In the genomic region with DNA sequence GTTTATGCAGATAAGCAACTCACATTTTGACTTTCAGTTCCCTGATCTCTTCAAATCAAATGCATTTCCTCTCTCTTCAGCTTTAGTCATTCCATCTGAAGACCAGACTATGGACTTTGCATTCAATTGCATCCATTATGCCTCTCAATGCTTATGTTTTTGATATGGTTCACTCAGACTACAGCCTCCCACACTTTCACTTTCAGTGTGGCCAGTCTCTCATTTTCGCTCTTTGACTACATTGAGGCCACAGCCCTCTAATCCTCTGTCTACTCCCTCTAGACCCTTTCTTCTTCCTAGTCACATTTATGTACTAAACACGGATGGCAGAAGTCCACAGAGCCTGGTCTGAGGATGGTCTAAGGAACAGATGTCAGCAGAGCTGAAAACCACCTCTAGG, we compare ENCODE assay signal across 17 cellular contexts. TPM values are rescaled to one million over a fixed set of nuclear protein-coding genes. Genes with fewer than 3 reads are reported as not detected.
DNase-seq lines count a peak whose midpoint lies in the region; ATAC-seq, FAIRE-seq and TF ChIP-seq lines count a peak whose summit lies in the region.
"Had no signal": no experiment of that assay in that cellular context is flagged by ENCODE, and none has a peak within 500 bp of the region (broad histone marks: within the 10 kb centered on the region; RNA-seq: fewer than 3 reads in every experiment).

No MANE protein-coding gene starts in this region.

- H2AFZ ChIP-seq in astrocyte (ENCODE audit: low read depth, low read length) = peak overlapping the region; percentile 39

- H3K27me3 Mint-ChIP-seq in astrocyte (ENCODE audit: low read depth, unreplicated experiment) = no peaks in the 10 kb centered on the region
- H3K27me3 Mint-ChIP-seq in activated CD4-positive, alpha-beta memory T cell treated with anti-CD3 and anti-CD28 coated beads for 36 hours = no peaks in the 10 kb centered on the region
- H3K27me3 Mint-ChIP-seq: activated CD4-positive, alpha-beta T cell treated with anti-CD3 and anti-CD28 coated beads, Interleukin-2, amount 10 ng/mL, durations not matched to agents 7 days and 5 days had no signal

- H3K27ac Mint-ChIP-seq in astrocyte (ENCODE audit: unreplicated experiment) = no peak overlapping the region
- H3K27ac Mint-ChIP-seq in activated CD4-positive, alpha-beta memory T cell treated with anti-CD3 and anti-CD28 coated beads for 36 hours = no peak overlapping the region
- H3K27ac Mint-ChIP-seq: activated CD4-positive, alpha-beta T cell treated with anti-CD3 and anti-CD28 coated beads, Interleukin-2, amount 10 ng/mL, durations not matched to agents 7 days and 5 days; natural killer cell had no signal

- H3K9me3 Mint-ChIP-seq in astrocyte (ENCODE audit: unreplicated experiment) = peaks cover 3% of the 10 kb centered on the region
- peaks cover 2% of the 10 kb centered on the region for H3K9me3 Mint-ChIP-seq in activated CD4-positive, alpha-beta memory T cell treated with anti-CD3 and anti-CD28 coated beads for 36 hours

- DNase-seq in astrocyte (ENCODE audit: low read depth) = no peak
- DNase-seq in activated CD4-positive, alpha-beta memory T cell treated with anti-CD3 and anti-CD28 coated beads for 36 hours = no peak
- DNase-seq in cerebellar cortex (ENCODE audit: low spot score) = no peak
- no peak for DNase-seq in caudate nucleus (lab: John Stamatoyannopoulos, UW)
- no peak for DNase-seq in coronary artery (ENCODE audit: low spot score)
- DNase-seq: activated CD4-positive, alpha-beta T cell treated with anti-CD3 and anti-CD28 coated beads, Interleukin-2, amount 10 ng/mL, durations not matched to agents 7 days and 5 days; activated naive CD4-positive, alpha-beta T cell treated with Interleukin-2 at 50 U/mL for 16 hours; BE2C; cerebellar nuclear complex; natural killer cell; NCI-H1092; NCI-H69; upper lobe of left lung had no signal

- H3K4me1 ChIP-seq in astrocyte (ENCODE audit: insufficient read depth, low read length) = peaks cover 12% of the 10 kb centered on the region
- H3K4me1 ChIP-seq: BE2C, upper lobe of left lung had no signal

- H3K36me3 ChIP-seq in astrocyte (ENCODE audit: insufficient read depth, low read length) = no peaks in the 10 kb centered on the region
- H3K36me3 ChIP-seq: BE2C, upper lobe of left lung had no signal

- no peak for FAIRE-seq in astrocyte (lab: Jason Lieb, UNC)

- ATAC-seq in GM18870 (IDR thresholded peaks at IDR 0.05; ENCODE audit: unreplicated experiment) (peak; percentile 90), GM21786 (IDR thresholded peaks at IDR 0.05; ENCODE audit: unreplicated experiment) (peak; percentile 75), HG03196 (IDR thresholded peaks at IDR 0.05; ENCODE audit: unreplicated experiment) (peak; percentile 83)
- ATAC-seq: natural killer cell had no signal

- intact Hi-C loops in activated CD4-positive, alpha-beta memory T cell treated with anti-CD3 and anti-CD28 coated beads for 36 hours (cut with micrococcal nuclease) = no loop called here

- H4K20me1 ChIP-seq in astrocyte (ENCODE audit: insufficient read depth, low read length) = no peaks in the 10 kb centered on the region

- no peaks in the 10 kb centered on the region for H3K36me3 Mint-ChIP-seq in astrocyte (ENCODE audit: low read depth, unreplicated experiment)
- H3K36me3 Mint-ChIP-seq in activated CD4-positive, alpha-beta memory T cell treated with anti-CD3 and anti-CD28 coated beads for 36 hours = no peaks in the 10 kb centered on the region
- H3K36me3 Mint-ChIP-seq: natural killer cell had no signal

- POLR2A ChIA-PET in activated CD4-positive, alpha-beta memory T cell treated with anti-CD3 and anti-CD28 coated beads for 36 hours (lab: Charles Lee) = no interaction called here

- no peak overlapping the region for H3K9ac ChIP-seq in astrocyte (ENCODE audit: low read length)

- peaks cover 12% of the 10 kb centered on the region for H3K4me1 Mint-ChIP-seq in astrocyte (ENCODE audit: low read depth, unreplicated experiment)
- no peaks in the 10 kb centered on the region for H3K4me1 Mint-ChIP-seq in activated CD4-positive, alpha-beta memory T cell treated with anti-CD3 and anti-CD28 coated beads for 36 hours (ENCODE audit: low read depth)
- H3K4me1 Mint-ChIP-seq: activated CD4-positive, alpha-beta T cell treated with anti-CD3 and anti-CD28 coated beads, Interleukin-2, amount 10 ng/mL, durations not matched to agents 7 days and 5 days; natural killer cell had no signal

- H3K27ac ChIP-seq in astrocyte (ENCODE audit: low read depth, low read length) (no peak overlapping the region), caudate nucleus (ENCODE audit: low read depth, low read length) (no peak overlapping the region), coronary artery (no peak overlapping the region)
- H3K27ac ChIP-seq: skin epidermis, upper lobe of left lung had no signal

- H3K27me3 ChIP-seq in astrocyte (ENCODE audit: insufficient read depth, low read length) = no peaks in the 10 kb centered on the region
- H3K27me3 ChIP-seq: BE2C, upper lobe of left lung had no signal

- H3K4me3 ChIP-seq in astrocyte (ENCODE audit: insufficient read depth, low read depth, low read length) (no peak overlapping the region), coronary artery (no peak overlapping the region)
- H3K4me3 ChIP-seq: skin epidermis, upper lobe of left lung had no signal

- H3K9me3 ChIP-seq in astrocyte (ENCODE audit: insufficient read depth, low read depth, low read length) = no peaks in the 10 kb centered on the region
- H3K9me3 ChIP-seq: BE2C, upper lobe of left lung had no signal

- TF ChIP-seq CTCF in astrocyte (IDR thresholded peaks at IDR 0.05; ENCODE audit: insufficient read depth, low read depth, low read length) (no peak), coronary artery (IDR thresholded peaks at IDR 0.05) (no peak)

- CTCF ChIA-PET in activated CD4-positive, alpha-beta memory T cell treated with anti-CD3 and anti-CD28 coated beads for 36 hours (lab: Charles Lee) = no interaction called here

- no peak overlapping the region for H3K4me2 ChIP-seq in astrocyte (ENCODE audit: low read length)

- no peak overlapping the region for H3K4me3 Mint-ChIP-seq in astrocyte (ENCODE audit: unreplicated experiment)
- no peak overlapping the region for H3K4me3 Mint-ChIP-seq in activated CD4-positive, alpha-beta memory T cell treated with anti-CD3 and anti-CD28 coated beads for 36 hours
- H3K4me3 Mint-ChIP-seq: activated CD4-positive, alpha-beta T cell treated with anti-CD3 and anti-CD28 coated beads, Interleukin-2, amount 10 ng/mL, durations not matched to agents 7 days and 5 days; natural killer cell had no signal

- H3K79me2 ChIP-seq in astrocyte (ENCODE audit: insufficient read depth, low read length) = no peaks in the 10 kb centered on the region

RNA-seq across cellular contexts. Expression of a gene that starts 24.5 kb away (rescaled TPM):
- 20.3 and 24.2 TPM in 2 replicates for total RNA-seq in astrocyte
- total RNA-seq in activated CD4-positive, alpha-beta memory T cell treated with anti-CD3 and anti-CD28 coated beads for 36 hours = not detected
- total RNA-seq: activated CD4-positive, alpha-beta T cell treated with anti-CD3 and anti-CD28 coated beads, Interleukin-2, amount 10 ng/mL, durations not matched to agents 7 days and 5 days; natural killer cell had no signal

Comparison
In these comparisons a context has a peak if more than half of its experiments do, and no peak if none do; other contexts are left out.
1. RNA of a gene that starts 24.5 kb away (total RNA-seq): 20.3 to 24.2 TPM in astrocyte; not detected in activated CD4-positive, alpha-beta memory T cell treated with anti-CD3 and anti-CD28 coated beads for 36 hours; every median in the first group is over 10 times any median in the second.
2. Peak in every context shown above with its lines, with median percentiles within 50 percentile points of each other: ATAC-seq.